ENCODE assay signal across 16 cellular contexts in the genomic region with DNA sequence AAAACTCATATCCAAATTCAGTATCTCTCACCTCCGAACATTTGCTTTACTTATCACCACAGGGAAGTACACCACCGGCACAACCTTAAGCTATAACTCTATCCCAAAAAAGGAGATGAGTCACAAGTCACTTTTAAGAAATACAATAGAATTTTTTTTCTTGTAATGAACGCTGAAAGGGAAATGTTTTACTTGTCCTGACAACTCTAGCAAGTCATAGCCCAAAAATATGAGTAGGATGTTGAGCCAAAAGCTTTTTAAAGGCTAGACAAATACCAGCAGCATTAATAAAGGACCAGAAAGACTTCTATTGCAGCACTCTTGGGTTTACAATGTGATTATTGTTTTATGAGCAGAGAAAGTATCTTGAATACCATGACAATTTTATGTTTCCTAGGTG.
DNase-seq lines count a peak whose midpoint lies in the region; ATAC-seq, FAIRE-seq and TF ChIP-seq lines count a peak whose summit lies in the region.
"Had no signal": no experiment of that assay in that cellular context is flagged by ENCODE, and none has a peak within 500 bp of the region (broad histone marks: within the 10 kb centered on the region; RNA-seq: fewer than 3 reads in every experiment).

No MANE protein-coding gene starts in this region.

- no peak overlapping the region for H3K4me3 ChIP-seq in PC-3 (ENCODE audit: low read length)
- no peak overlapping the region for H3K4me3 ChIP-seq in endothelial cell of umbilical vein (replicated peaks in 1 of 3; ENCODE audit: insufficient read depth in 1 of 3, low read depth in 1 of 3, low read length in 3 of 3)
- H3K4me3 ChIP-seq in ovary: no peak overlapping the region
- H3K4me3 ChIP-seq in MG63: no peak overlapping the region

- H3K79me2 ChIP-seq in PC-3 (ENCODE audit: low read length): no peaks in the 10 kb centered on the region
- no peaks in the 10 kb centered on the region for H3K79me2 ChIP-seq in endothelial cell of umbilical vein (ENCODE audit: control insufficient read depth, insufficient read depth, low read length)

- no peak for FAIRE-seq in endothelial cell of umbilical vein (lab: Jason Lieb, UNC)

- peak overlapping the region; percentile 100 for H3K27ac ChIP-seq in PC-3 (ENCODE audit: low read length)
- no peak overlapping the region for H3K27ac ChIP-seq in endothelial cell of umbilical vein (ENCODE audit: insufficient read depth, low read depth, low read length)
- H3K27ac ChIP-seq in ovary: no peak overlapping the region

- WGBS in ovary, 3 donors: 25 to 38% (median 27%) methylated on average over 3 of the region's 3 CpGs

- H4K20me1 ChIP-seq in PC-3 (ENCODE audit: low read length) (no peaks in the 10 kb centered on the region), endothelial cell of umbilical vein (replicated peaks; ENCODE audit: control insufficient read depth, extremely low read depth, insufficient read depth, low read length) (no peaks in the 10 kb centered on the region)

- no peaks in the 10 kb centered on the region for H3K27me3 ChIP-seq in PC-3 (ENCODE audit: low read length)
- H3K27me3 ChIP-seq in endothelial cell of umbilical vein (ENCODE audit: control insufficient read depth in 2 of 2, insufficient read depth in 2 of 2, low read length in 2 of 2): no peaks in the 10 kb centered on the region
- no peaks in the 10 kb centered on the region for H3K27me3 ChIP-seq in ovary
- H3K27me3 ChIP-seq in MG63: no peaks in the 10 kb centered on the region

- TF ChIP-seq POLR2A in endothelial cell of umbilical vein (IDR thresholded peaks at IDR 0.05; ENCODE audit: low read depth, low read length) (no peak), ovary (IDR thresholded peaks at IDR 0.05) (no peak)

- DNase-seq in AG20443 (ENCODE audit: low spot score) (peak; percentile 50), PC-3 (peak; percentile 82), endothelial cell of umbilical vein (ENCODE audit: low read depth, low spot score) (no peak), myocyte (ENCODE audit: low read depth) (peak; percentile 29), NCI-H2227 (lab: John Stamatoyannopoulos, UW; ENCODE audit: unreplicated experiment) (no peak), ovary (no peak), NCI-H748 (lab: John Stamatoyannopoulos, UW; ENCODE audit: unreplicated experiment) (no peak), MG63 (no peak)
- DNase-seq: activated CD4-positive, alpha-beta T cell treated with anti-CD3 and anti-CD28 coated beads for 36 hours; H7; MM.1S; NCI-H2029; NCI-H524; OCI-M1; stimulated activated naive CD8-positive, alpha-beta T cell treated with anti-CD3 and anti-CD28 coated beads, Interleukin-15, amount 100 ng/mL, for 72 hours; T1000 had no signal

- H2AFZ ChIP-seq in PC-3 (ENCODE audit: low read length): no peak overlapping the region
- no peak overlapping the region for H2AFZ ChIP-seq in endothelial cell of umbilical vein (ENCODE audit: low read depth, low read length)

- H3F3A ChIP-seq in PC-3 (ENCODE audit: low read length, unreplicated experiment): peaks cover 23% of the 10 kb centered on the region

- peak overlapping the region; percentile 46 for H3K4me2 ChIP-seq in PC-3 (ENCODE audit: low read length)
- H3K4me2 ChIP-seq in endothelial cell of umbilical vein (ENCODE audit: insufficient read depth, low read length): no peak overlapping the region

- H3K9me2 ChIP-seq in PC-3 (replicated peaks; ENCODE audit: low read length): no peaks in the 10 kb centered on the region

- peak; percentile 69 for ATAC-seq in PC-3
- ATAC-seq: activated CD4-positive, alpha-beta T cell treated with anti-CD3 and anti-CD28 coated beads for 36 hours; stimulated activated naive CD8-positive, alpha-beta T cell treated with anti-CD3 and anti-CD28 coated beads, Interleukin-15, amount 100 ng/mL, for 72 hours had no signal

- H3K36me3 ChIP-seq in PC-3 (ENCODE audit: low read depth, low read length): no peaks in the 10 kb centered on the region
- no peaks in the 10 kb centered on the region for H3K36me3 ChIP-seq in endothelial cell of umbilical vein (ENCODE audit: control insufficient read depth in 2 of 2, extremely low read depth in 1 of 2, insufficient read depth in 2 of 2, low read length in 2 of 2)
- H3K36me3 ChIP-seq in ovary: no peaks in the 10 kb centered on the region
- H3K36me3 ChIP-seq in MG63: no peaks in the 10 kb centered on the region

- no peaks in the 10 kb centered on the region for H3K9me3 ChIP-seq in PC-3 (ENCODE audit: low read length)
- no peaks in the 10 kb centered on the region for H3K9me3 ChIP-seq in endothelial cell of umbilical vein (replicated peaks; ENCODE audit: control insufficient read depth, insufficient read depth, low read length)
- no peaks in the 10 kb centered on the region for H3K9me3 ChIP-seq in ovary
- H3K9me3 ChIP-seq in MG63: peaks cover 13% of the 10 kb centered on the region

- no peak for TF ChIP-seq EP300 in ovary (IDR thresholded peaks at IDR 0.05)

- H3K9ac ChIP-seq in PC-3 (ENCODE audit: low read length): peak overlapping the region; percentile 82
- H3K9ac ChIP-seq in endothelial cell of umbilical vein (replicated peaks; ENCODE audit: extremely low read depth, insufficient read depth, low read length): no peak overlapping the region

- TF ChIP-seq CTCF in PC-3 (conservative IDR thresholded peaks at IDR 0.05; ENCODE audit: low read depth, low read length) (no peak), endothelial cell of umbilical vein (IDR thresholded peaks at IDR 0.05; ENCODE audit: extremely low read depth in 1 of 2, insufficient read depth in 1 of 2, low read depth in 1 of 2, low read length in 2 of 2) (no peak), ovary (IDR thresholded peaks at IDR 0.05) (no peak)

- intact Hi-C loops in PC-3 (cut with micrococcal nuclease) (loop anchor here (1.0 kb wide), 3 partner anchors 29 to 147 kb away; partner anchors contain the start of gene FST), endothelial cell of umbilical vein (cut with micrococcal nuclease) (no loop called here), ovary (cut with DNase I) (no loop called here)

- H3K4me1 ChIP-seq in PC-3 (ENCODE audit: insufficient read depth, low read length): peaks cover 62% of the 10 kb centered on the region
- peaks cover 5% of the 10 kb centered on the region for H3K4me1 ChIP-seq in endothelial cell of umbilical vein (ENCODE audit: control insufficient read depth, extremely low read depth, insufficient read depth, low read length)
- H3K4me1 ChIP-seq in ovary (ENCODE audit: insufficient read depth): no peaks in the 10 kb centered on the region

- dilution Hi-C loops in endothelial cell of umbilical vein (cut with MboI; ENCODE audit: extremely low pct_ligation_motif_present, low sequenced_read_pairs): no loop called here

- CTCF ChIA-PET in PC-3 (lab: Charles Lee): interaction anchor here (1.1 kb wide), 1 partner anchor 22 kb away, joined by 4 read pairs; no protein-coding TSS in a partner anchor
- CTCF ChIA-PET in endothelial cell of umbilical vein (lab: Charles Lee): interaction anchor here (1.3 kb wide), 1 partner anchor 98 kb away, joined by 3 read pairs; no protein-coding TSS in a partner anchor

- POLR2A ChIA-PET in PC-3 (lab: Charles Lee; ENCODE audit: unreplicated experiment) (interaction anchor here (0.5 to 0.7 kb wide), 4 partner anchors 28 to 263 kb away, joined by 3 to 9 read pairs (median 4); partner anchors contain the start of gene FST), endothelial cell of umbilical vein (lab: Charles Lee) (no interaction called here)

- no peaks in the 10 kb centered on the region for H3K9me1 ChIP-seq in endothelial cell of umbilical vein (replicated peaks; ENCODE audit: control insufficient read depth, extremely low read depth, insufficient read depth, low read length)

- no TSS peak for BruUV-seq in PC-3 (replicated peaks; lab: Mats Ljungman, UMichigan)
- no TSS peak for BruUV-seq in endothelial cell of umbilical vein (replicated peaks; lab: Mats Ljungman, UMichigan)

TF ChIP-seq in endothelial cell of umbilical vein, 7 proteins besides CTCF, POLR2A, EP300 and RAD21:
- peak; percentile 53 for TF ChIP-seq FOS (IDR thresholded peaks at IDR 0.05; ENCODE audit: borderline replicate concordance, insufficient read depth, low read length)
- no peak for TF ChIP-seq POLR2AphosphoS5 (IDR thresholded peaks at IDR 0.05; ENCODE audit: insufficient read depth, low read depth, low read length)

Comparison
In these comparisons a context has a peak if more than half of its experiments do, and no peak if none do; other contexts are left out.
1. DNase-seq: peak in AG20443 (single experiment), PC-3 (single experiment) and myocyte (single experiment); none in endothelial cell of umbilical vein (single experiment), NCI-H2227 (single experiment), ovary (0 of 5), NCI-H748 (single experiment) and MG63 (single experiment).